In the genomic region with DNA sequence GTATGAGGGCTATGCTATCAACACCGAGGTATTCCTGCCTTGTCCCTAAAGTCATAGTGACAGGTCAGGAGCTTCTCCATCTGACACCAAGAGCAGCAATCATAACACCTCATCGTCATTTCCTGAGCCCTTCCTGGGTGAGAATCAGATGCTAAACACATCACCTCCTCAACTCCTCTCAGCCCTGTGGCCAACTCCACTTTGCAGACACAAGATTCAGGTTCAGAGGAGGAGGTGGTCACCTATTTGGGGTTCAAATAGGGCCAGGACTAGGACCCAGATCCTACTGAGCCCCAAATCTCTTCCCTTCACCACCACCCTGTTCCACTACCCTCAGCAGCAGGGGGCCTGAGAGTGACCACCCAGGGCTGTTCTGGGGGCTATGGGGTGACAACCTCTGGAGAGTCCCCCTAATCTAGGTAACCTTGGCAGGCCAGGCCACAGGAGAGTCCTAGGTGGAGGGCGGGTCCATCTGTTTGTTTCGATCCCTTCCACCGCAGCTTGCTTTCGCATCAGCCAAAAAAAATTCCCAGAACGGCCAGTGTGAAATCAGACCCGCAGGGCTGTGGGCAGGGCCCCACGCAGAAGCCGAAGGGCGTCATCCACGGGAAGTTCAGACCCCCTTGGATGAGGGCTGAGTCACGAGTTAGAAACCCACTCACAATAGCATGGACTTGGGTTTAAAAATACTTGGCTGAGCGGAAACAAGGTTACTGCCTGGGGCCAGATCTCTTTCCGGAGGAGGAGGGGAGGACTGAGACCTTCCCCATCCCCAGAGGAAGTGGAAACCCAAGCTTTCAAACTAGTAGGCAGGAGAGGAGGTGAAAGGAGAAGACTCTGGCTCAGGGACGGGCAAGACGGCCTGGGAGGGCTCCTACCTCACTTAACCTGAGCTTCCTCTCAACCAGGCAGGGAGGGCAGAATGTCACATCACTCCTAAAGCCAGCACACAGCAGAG, we compare ENCODE assay signal across 9 cellular contexts. TPM values are rescaled to one million over a fixed set of nuclear protein-coding genes. Genes with fewer than 3 reads are reported as not detected.
DNase-seq lines count a peak whose midpoint lies in the region; ATAC-seq, FAIRE-seq and TF ChIP-seq lines count a peak whose summit lies in the region.
"Had no signal": no experiment of that assay in that cellular context is flagged by ENCODE, and none has a peak within 500 bp of the region (broad histone marks: within the 10 kb centered on the region; RNA-seq: fewer than 3 reads in every experiment).

No MANE protein-coding gene starts in this region.

- dilution Hi-C loops in keratinocyte (cut with MboI; ENCODE audit: extremely low pct_ligation_motif_present, low sequenced_read_pairs) = no loop called here

- H2AFZ ChIP-seq in keratinocyte (ENCODE audit: control insufficient read depth, low read length) = no peak overlapping the region

- CTCF ChIA-PET in GM10248 (lab: Yijun Ruan, JAX) = interaction anchor here (1.0 to 21.5 kb wide), 6 partner anchors 8 to 114 kb away, joined by 3 to 175 read pairs (median 5); a partner anchor contains a TSS

- H3K4me1 ChIP-seq in keratinocyte (ENCODE audit: control insufficient read depth, extremely low read depth, insufficient read depth, low read length) = peaks cover 25% of the 10 kb centered on the region

- H4K20me1 ChIP-seq in keratinocyte (ENCODE audit: control insufficient read depth, extremely low read depth, insufficient read depth, low read length) = peaks cover 17% of the 10 kb centered on the region

- peak overlapping the region; percentile 86 to 97 for H3K27ac Mint-ChIP-seq in stimulated activated naive CD8-positive, alpha-beta T cell treated with anti-CD3 and anti-CD28 coated beads, Interleukin-15, amount 100 ng/mL, for 72 hours

- peaks cover 99% of the 10 kb centered on the region for H3K4me1 Mint-ChIP-seq in stimulated activated naive CD8-positive, alpha-beta T cell treated with anti-CD3 and anti-CD28 coated beads, Interleukin-15, amount 100 ng/mL, for 72 hours

- peaks cover 81% of the 10 kb centered on the region for H3K79me2 ChIP-seq in keratinocyte (ENCODE audit: control insufficient read depth, insufficient read depth, low read length)

- DNase-seq in GM10248 (ENCODE audit: extremely low spot score) (peak; percentile 61), RPMI7951 (ENCODE audit: low read depth) (peak; percentile 94), keratinocyte (ENCODE audit: low read depth, low spot score) (no peak), middle frontal gyrus (ENCODE audit: extremely low spot score, low spot score) (no peak), NCI-H524 treated with DMSO at 0.1 percent for 48 hours (lab: John Stamatoyannopoulos, UW) (no peak)
- peak; percentile 64 to 76 for DNase-seq in stimulated activated naive CD8-positive, alpha-beta T cell treated with anti-CD3 and anti-CD28 coated beads, Interleukin-15, amount 100 ng/mL, for 72 hours

- 16 to 58% (median 24%) methylated on average over 17 of the region's 17 CpGs for WGBS in adipose tissue, 3 donors

- peak overlapping the region; percentile 50 for H3K4me2 ChIP-seq in keratinocyte (ENCODE audit: control insufficient read depth, extremely low read depth, insufficient read depth, low read depth, low read length)

- POLR2A ChIA-PET in GM10248 (lab: Yijun Ruan, JAX) = interaction anchor here (1.6 kb wide), 1 partner anchor 9 kb away, joined by 4 read pairs; a partner anchor contains a TSS

- no peaks in the 10 kb centered on the region for H3K27me3 ChIP-seq in keratinocyte (ENCODE audit: control insufficient read depth, extremely low read depth, insufficient read depth, low read length)

- H3K9me1 ChIP-seq in keratinocyte (ENCODE audit: control insufficient read depth, extremely low read depth, insufficient read depth, low read length) = no peaks in the 10 kb centered on the region

- peaks cover 6 to 10% of the 10 kb centered on the region in 2 experiments for H3K36me3 ChIP-seq in keratinocyte (ENCODE audit: control insufficient read depth in 2 of 2, extremely low read depth in 1 of 2, insufficient read depth in 2 of 2, low read length in 2 of 2)

- no peaks in the 10 kb centered on the region for H3K9me3 ChIP-seq in keratinocyte (ENCODE audit: control insufficient read depth, low read depth, low read length)

- H3K9ac ChIP-seq in keratinocyte (ENCODE audit: control insufficient read depth, extremely low read depth, insufficient read depth, low read length) = no peak overlapping the region

- H3K9me3 Mint-ChIP-seq in stimulated activated naive CD8-positive, alpha-beta T cell treated with anti-CD3 and anti-CD28 coated beads, Interleukin-15, amount 100 ng/mL, for 72 hours = peaks cover 5 to 7% of the 10 kb centered on the region in 2 donors

- H3K27me3 Mint-ChIP-seq in stimulated activated naive CD8-positive, alpha-beta T cell treated with anti-CD3 and anti-CD28 coated beads, Interleukin-15, amount 100 ng/mL, for 72 hours = no peaks in the 10 kb centered on the region

- peak overlapping the region; percentile 72 to 73 for H3K4me3 Mint-ChIP-seq in stimulated activated naive CD8-positive, alpha-beta T cell treated with anti-CD3 and anti-CD28 coated beads, Interleukin-15, amount 100 ng/mL, for 72 hours

- peak overlapping the region; percentile 40 for H3K27ac ChIP-seq in adipose tissue (ENCODE audit: low read depth, low read length)
- H3K27ac ChIP-seq in keratinocyte (ENCODE audit: control insufficient read depth, insufficient read depth, low read length) = peak overlapping the region; percentile 13

- ATAC-seq in HG02610 (IDR thresholded peaks at IDR 0.05; ENCODE audit: unreplicated experiment) = peak; percentile 36
- peak; percentile 56 for ATAC-seq in stimulated activated naive CD8-positive, alpha-beta T cell treated with anti-CD3 and anti-CD28 coated beads, Interleukin-15, amount 100 ng/mL, for 72 hours

- H3K4me3 ChIP-seq in keratinocyte (ENCODE audit: control insufficient read depth in 2 of 3, extremely low read depth in 1 of 3, insufficient read depth in 2 of 3, low read depth in 1 of 3, low read length in 3 of 3) = no peak overlapping the region

- FAIRE-seq in keratinocyte (lab: Jason Lieb, UNC) = no peak

- no peak for TF ChIP-seq CTCF in GM10248 (IDR thresholded peaks at IDR 0.05; ENCODE audit: control extremely low read depth, extremely low read depth, low read depth, missing control alignments)
- TF ChIP-seq CTCF in keratinocyte (optimal IDR thresholded peaks at IDR 0.05 in 1 of 3, IDR thresholded peaks at IDR 0.05 in 1 of 3, conservative IDR thresholded peaks at IDR 0.05 in 1 of 3; ENCODE audit: extremely low read depth in 1 of 3, insufficient read depth in 2 of 3, low read length in 3 of 3) = no peak

RNA-seq across cellular contexts. Expression of a gene that starts 8.7 kb away (rescaled TPM):
- total RNA-seq in RPMI7951 (2014; rRNA removed; shearing (Covaris generic)) = 20.1 and 21.1 TPM in 2 replicates
- 10 to 100 TPM in 2 of 3 donors, 1 to 10 TPM in 1; 5.0 to 24.1 (median 19.9) TPM for polyA plus RNA-seq in adipose tissue
- polyA plus RNA-seq in keratinocyte = 13.3 to 22.7 TPM (median 19.8 TPM) in 3 replicates
- 15.0 TPM for polyA plus RNA-seq in keratinocyte (2011; ENCODE audit: low read depth)
- polyA plus RNA-seq in keratinocyte (2011; cell fraction: cytosol; rRNA removed) = 13.2 and 18.0 TPM in 2 replicates
- 54.7 and 65.4 TPM in 2 replicates for polyA plus RNA-seq in keratinocyte (2011; cell fraction: nucleus; rRNA removed)
- 15.3 and 32.5 TPM in 2 replicates for polyA plus RNA-seq in keratinocyte (2012; ENCODE audit: low replicate concordance)
- 28.7 to 110 TPM (median 46.6 TPM) in 3 replicates for polyA minus RNA-seq in keratinocyte
- polyA minus RNA-seq in keratinocyte (2011; cell fraction: cytosol; rRNA and poly(A)+ RNA removed) = 36.4 TPM
- polyA minus RNA-seq in keratinocyte (2011; cell fraction: nucleus; rRNA and poly(A)+ RNA removed) = 47.3 and 72.0 TPM in 2 replicates

RNA-seq across cellular contexts. Expression of a gene that starts 14.7 kb away (rescaled TPM):
- not detected in 2 replicates for total RNA-seq in RPMI7951 (2014; rRNA removed; shearing (Covaris generic))
- not detected for polyA plus RNA-seq in adipose tissue
- polyA plus RNA-seq in keratinocyte = not detected in 3 replicates
- not detected for polyA plus RNA-seq in keratinocyte (2011; ENCODE audit: low read depth)
- not detected in 2 replicates for polyA plus RNA-seq in keratinocyte (2011; cell fraction: cytosol; rRNA removed)
- polyA plus RNA-seq in keratinocyte (2011; cell fraction: nucleus; rRNA removed) = not detected in 2 replicates
- polyA plus RNA-seq in keratinocyte (2012; ENCODE audit: low replicate concordance) = not detected in 2 replicates
- polyA minus RNA-seq in keratinocyte = not detected in 3 replicates
- not detected for polyA minus RNA-seq in keratinocyte (2011; cell fraction: cytosol; rRNA and poly(A)+ RNA removed)
- polyA minus RNA-seq in keratinocyte (2011; cell fraction: nucleus; rRNA and poly(A)+ RNA removed) = not detected in 2 replicates
- total RNA-seq: myocyte had no signal

Comparison
In these comparisons a context has a peak if more than half of its experiments do, and no peak if none do; other contexts are left out.
1. DNase-seq: peak in GM10248 (single experiment), RPMI7951 (single experiment) and stimulated activated naive CD8-positive, alpha-beta T cell treated with anti-CD3 and anti-CD28 coated beads, Interleukin-15, amount 100 ng/mL, for 72 hours (2 of 2); none in keratinocyte (single experiment), middle frontal gyrus (single experiment) and NCI-H524 treated with DMSO at 0.1 percent for 48 hours (single experiment).